Comparison of ENCODE assay signal across 27 cellular contexts in the genomic region with DNA sequence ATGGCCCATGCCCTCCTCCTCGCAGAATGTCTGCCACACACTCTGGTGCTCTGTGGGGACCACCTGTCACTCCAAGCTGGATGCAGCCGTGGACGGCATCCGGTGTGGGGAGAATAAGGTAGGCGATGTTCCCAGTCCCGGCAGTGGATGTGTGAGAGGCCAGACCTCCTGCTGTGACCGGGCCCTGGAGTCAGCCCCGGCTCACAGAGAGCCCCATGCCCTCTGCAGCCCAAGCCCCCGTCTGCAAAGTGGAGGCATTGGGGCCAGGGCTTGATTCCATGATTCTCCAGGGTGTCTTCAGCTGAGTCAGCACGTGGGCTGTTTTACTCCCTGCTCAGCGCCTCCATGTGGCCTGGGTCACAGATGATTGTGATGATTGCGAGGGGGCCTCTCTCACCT. TPM values are rescaled to one million over a fixed set of nuclear protein-coding genes. Genes with fewer than 3 reads are reported as not detected.
DNase-seq lines count a peak whose midpoint lies in the region; ATAC-seq, FAIRE-seq and TF ChIP-seq lines count a peak whose summit lies in the region.
"Had no signal": no experiment of that assay in that cellular context is flagged by ENCODE, and none has a peak within 500 bp of the region (broad histone marks: within the 10 kb centered on the region; RNA-seq: fewer than 3 reads in every experiment).

No MANE protein-coding gene starts in this region.

- POLR2A ChIA-PET in HepG2 (lab: Yijun Ruan, JAX): no interaction called here
- POLR2A ChIA-PET in IMR-90 (lab: Charles Lee; ENCODE audit: unreplicated experiment): no interaction called here

- TF ChIP-seq POLR2A in HepG2 (IDR thresholded peaks at IDR 0.05; ENCODE audit: insufficient read depth in 1 of 2, low read depth in 2 of 2, low read length in 2 of 2): no peak
- no peak for TF ChIP-seq POLR2A in right lobe of liver (IDR thresholded peaks at IDR 0.05)
- no peak for TF ChIP-seq POLR2A in IMR-90 (IDR thresholded peaks at IDR 0.05; ENCODE audit: low read depth, low read length)

- no peaks in the 10 kb centered on the region for H3K79me2 ChIP-seq in HepG2 (ENCODE audit: insufficient read depth, low read length)

- H4K20me1 ChIP-seq in HepG2 (ENCODE audit: insufficient read depth, low read length) (no peaks in the 10 kb centered on the region), IMR-90 (ENCODE audit: insufficient read depth, low read length) (no peaks in the 10 kb centered on the region)

- no peak overlapping the region for H2AFZ ChIP-seq in HepG2 (ENCODE audit: low read length)
- H2AFZ ChIP-seq in IMR-90 (replicated peaks; ENCODE audit: low read length, poor library complexity): no peak overlapping the region

- H3K4me1 ChIP-seq in HepG2 (ENCODE audit: insufficient read depth, low read length) (no peaks in the 10 kb centered on the region), right lobe of liver (no peaks in the 10 kb centered on the region), IMR-90 (ENCODE audit: control insufficient read depth, insufficient read depth, low read length) (no peaks in the 10 kb centered on the region), small intestine (ENCODE audit: control insufficient read depth in 2 of 2, insufficient read depth in 1 of 2, low read depth in 1 of 2, low read length in 1 of 2) (no peaks in the 10 kb centered on the region)
- H3K4me1 ChIP-seq: SJSA1 had no signal

- no peak overlapping the region for H4K8ac ChIP-seq in IMR-90 (ENCODE audit: low read depth in 2 of 2, low read length in 2 of 2)

- H2BK20ac ChIP-seq in IMR-90 (ENCODE audit: low read depth, low read length): no peak overlapping the region

- WGBS in HepG2 (ENCODE audit: low lambda C conversion rate): 68% methylated on average over 9 of the region's 12 CpGs
- no CpG with 5 or more reads among the region's 12 CpGs for WGBS in right lobe of liver (ENCODE audit: insufficient coverage, low coverage, low lambda C conversion rate, missing lambda C conversion rate)
- no CpG with 5 or more reads among the region's 12 CpGs for WGBS in IMR-90 (ENCODE audit: extremely low coverage in 2 of 2, insufficient read length in 1 of 2), 2 experiments
- WGBS in small intestine, 3 donors: 80 to 91% (median 89%) methylated on average over 11 to 12 of the region's 12 CpGs

- TF ChIP-seq RAD21 in HepG2 (CRISPR knock-in tag; IDR thresholded peaks at IDR 0.05): no peak
- no peak for TF ChIP-seq RAD21 in IMR-90 (IDR thresholded peaks at IDR 0.05; ENCODE audit: low read length)

- no peak overlapping the region for H2BK120ac ChIP-seq in IMR-90 (ENCODE audit: low read depth, low read length)

- ATAC-seq in HepG2: no peak; the same call in 2 of the 3 replicates
- ATAC-seq in right lobe of liver: no peak
- ATAC-seq in IMR-90 (ENCODE audit: low read depth): no peak
- ATAC-seq: GM12878, PC-3, Right ventricle myocardium inferior had no signal

- no peak overlapping the region for H3K4me3 ChIP-seq in HepG2 (replicated peaks in 1 of 3; ENCODE audit: insufficient read depth in 1 of 3, low read depth in 2 of 3, low read length in 3 of 3)
- H3K4me3 ChIP-seq in right lobe of liver: no peak overlapping the region
- no peak overlapping the region for H3K4me3 ChIP-seq in IMR-90 (ENCODE audit: insufficient read depth, low read depth, low read length)
- H3K4me3 ChIP-seq in small intestine (ENCODE audit: low read depth in 1 of 2, low read length in 2 of 2): no peak overlapping the region
- H3K4me3 ChIP-seq: GM12878, MG63, SJSA1 had no signal

- no peak overlapping the region for H4K5ac ChIP-seq in IMR-90 (ENCODE audit: low read depth, low read length)

- H3K27me3 ChIP-seq in HepG2 (ENCODE audit: control insufficient read depth in 1 of 2, insufficient read depth in 2 of 2, low read length in 2 of 2) (peaks cover 0 to 12% of the 10 kb centered on the region in 2 experiments; a peak in 3 of 5 replicates), right lobe of liver (no peaks in the 10 kb centered on the region), IMR-90 (ENCODE audit: control insufficient read depth, insufficient read depth, low read length) (peaks cover 5% of the 10 kb centered on the region; the same call in 1 of the 2 replicates), small intestine (ENCODE audit: control insufficient read depth in 2 of 2, insufficient read depth in 2 of 2, low read length in 2 of 2) (no peaks in the 10 kb centered on the region)
- H3K27me3 ChIP-seq: MG63, SJSA1 had no signal

- no peak overlapping the region for H3K4ac ChIP-seq in IMR-90 (ENCODE audit: low read depth, low read length)

- CTCF ChIA-PET in HepG2 (lab: Yijun Ruan, JAX; ENCODE audit: low intra/inter-chr PET ratio, low total read pairs) (no interaction called here), IMR-90 (lab: Yijun Ruan, JAX) (no interaction called here)

- in situ Hi-C loops in HepG2 (cut with HindIII; ENCODE audit: extremely low pct_ligation_motif_present, low pct_unique_long_range_greater_than_20kb) (no loop called here), IMR-90 (cut with MboI; ENCODE audit: low sequenced_read_pairs) (no loop called here), KBM-7 (cut with MboI; ENCODE audit: low pct_unique_long_range_greater_than_20kb, low sequenced_read_pairs) (no loop called here)

- DNase-seq in HepG2 (ENCODE audit: low spot score) (no peak), right lobe of liver (no peak), IMR-90 (no peak), mesenteric fat pad (ENCODE audit: low spot score) (peak; percentile 75), KBM-7 (no peak), small intestine (no peak), DMS153 (lab: John Stamatoyannopoulos, UW) (no peak)
- DNase-seq: C1 segment of cervical spinal cord; CD4-positive, alpha-beta memory T cell; COR-L47; DMS79; EL; GDM1; KG1; MG63; NCI-H1105 treated with DMSO at 0.1 percent for 48 hours; NCI-H146; NCI-H1930; NCI-H446; NCI-H526; NCI-H82; NK-92 treated with Interleukin-12 subunit alpha and Interleukin-12 subunit beta, amount 100 ng/mL, for 24 hours; PC-3 had no signal

- no peak for FAIRE-seq in HepG2 (lab: Jason Lieb, UNC)
- FAIRE-seq in small intestine (lab: Jason Lieb, UNC): no peak
- FAIRE-seq: GM12878 had no signal

- H3K4me2 ChIP-seq in HepG2 (ENCODE audit: low read depth, low read length) (no peak overlapping the region), IMR-90 (ENCODE audit: low read depth, low read length) (no peak overlapping the region)

- H3K56ac ChIP-seq in IMR-90 (ENCODE audit: extremely low read depth, insufficient read depth, low read length): no peak overlapping the region

- no peak overlapping the region for H4K91ac ChIP-seq in IMR-90 (ENCODE audit: insufficient read depth, low read depth, low read length)

- no peak overlapping the region for H3K14ac ChIP-seq in IMR-90 (replicated peaks; ENCODE audit: low read depth, low read length)

- intact Hi-C loops in HepG2 (cut with micrococcal nuclease; ENCODE audit: unreplicated experiment) (no loop called here), right lobe of liver (cut with DNase I) (no loop called here), IMR-90 (cut with micrococcal nuclease) (no loop called here)

- BruUV-seq in HepG2 (replicated peaks; lab: Mats Ljungman, UMichigan) (no TSS peak), IMR-90 (replicated peaks; lab: Mats Ljungman, UMichigan) (no TSS peak)

- no peaks in the 10 kb centered on the region for H3K79me1 ChIP-seq in IMR-90 (ENCODE audit: low read depth in 1 of 2, low read length in 2 of 2)

- no peaks in the 10 kb centered on the region for H3K9me3 ChIP-seq in HepG2 (ENCODE audit: low read length)
- no peaks in the 10 kb centered on the region for H3K9me3 ChIP-seq in right lobe of liver
- H3K9me3 ChIP-seq in IMR-90 (ENCODE audit: control insufficient read depth, insufficient read depth, low read length): no peaks in the 10 kb centered on the region
- H3K9me3 ChIP-seq in small intestine (ENCODE audit: control insufficient read depth, low read depth): no peaks in the 10 kb centered on the region
- H3K9me3 ChIP-seq: MG63, SJSA1 had no signal

- no peak overlapping the region for H3K23ac ChIP-seq in IMR-90 (ENCODE audit: low read depth, low read length)

- H3K9ac ChIP-seq in HepG2 (ENCODE audit: insufficient read depth, low read depth, low read length) (no peak overlapping the region), IMR-90 (ENCODE audit: low read depth, low read length) (no peak overlapping the region)

- no peak overlapping the region for H2BK5ac ChIP-seq in IMR-90 (ENCODE audit: low read depth, low read length, poor library complexity, severe bottlenecking)

- H3K27ac ChIP-seq in HepG2 (ENCODE audit: extremely low read length, insufficient read depth, low read length) (no peak overlapping the region), right lobe of liver (no peak overlapping the region), IMR-90 (ENCODE audit: insufficient read depth, low read length) (no peak overlapping the region), small intestine (ENCODE audit: low read depth in 1 of 2, low read length in 1 of 2) (no peak overlapping the region)
- H3K27ac ChIP-seq: SJSA1 had no signal

- no peak overlapping the region for H2AK5ac ChIP-seq in IMR-90 (ENCODE audit: low read depth, low read length)

- TF ChIP-seq EP300 in HepG2 (IDR thresholded peaks at IDR 0.05; ENCODE audit: low read depth in 2 of 2, low read length in 2 of 2) (no peak), HepG2 (CRISPR knock-in tag; IDR thresholded peaks at IDR 0.05; ENCODE audit: borderline replicate concordance) (no peak)

- H2AK9ac ChIP-seq in IMR-90 (replicated peaks; ENCODE audit: low read depth, low read length, poor library complexity): no peak overlapping the region

- no peak overlapping the region for H3K18ac ChIP-seq in IMR-90 (ENCODE audit: low read depth, low read length)

- H3K36me3 ChIP-seq in HepG2 (replicated peaks in 1 of 2; ENCODE audit: control insufficient read depth in 1 of 2, insufficient read depth in 2 of 2, low read length in 2 of 2) (no peaks in the 10 kb centered on the region), right lobe of liver (no peaks in the 10 kb centered on the region), IMR-90 (ENCODE audit: control insufficient read depth, insufficient read depth, low read length) (no peaks in the 10 kb centered on the region), small intestine (ENCODE audit: control insufficient read depth in 2 of 2, insufficient read depth in 2 of 2, low read length in 2 of 2) (no peaks in the 10 kb centered on the region)
- H3K36me3 ChIP-seq: MG63, SJSA1 had no signal

- dilution Hi-C loops in IMR-90 (cut with HindIII; ENCODE audit: low sequenced_read_pairs, unreplicated experiment): no loop called here

- no peaks in the 10 kb centered on the region for H3K9me1 ChIP-seq in IMR-90 (ENCODE audit: insufficient read depth, low read length)

- TF ChIP-seq CTCF in HepG2 (CRISPR knock-in tag; IDR thresholded peaks at IDR 0.05) (no peak), right lobe of liver (IDR thresholded peaks at IDR 0.05) (no peak), IMR-90 (conservative IDR thresholded peaks at IDR 0.05; ENCODE audit: low read depth, low read length) (no peak)

- no peak overlapping the region for H2BK15ac ChIP-seq in IMR-90 (ENCODE audit: low read depth, low read length)

RNA-seq across cellular contexts. Expression of a gene that starts 32.2 kb away (rescaled TPM):
- total RNA-seq in HepG2 (2016; rRNA removed; fragmentation: Illumina TruSeq; extraction: Trizol) (0.87 and 1.5 TPM in 2 replicates), right lobe of liver (under 1 TPM; 0.06 to 0.93 (median 0.38) TPM), IMR-90 (2012; rRNA removed) (under 0.01 and 0.28 TPM in 2 replicates), mesenteric fat pad (0.77 TPM)
- 0.71 and 1.5 TPM in 2 replicates for total RNA-seq in HepG2 (2016; cell fraction: cytosol; rRNA removed; fragmentation: Illumina TruSeq; extraction: Trizol; ENCODE audit: low read depth)
- 0.77 and 1.4 TPM in 2 replicates for total RNA-seq in HepG2 (2016; cell fraction: insoluble cytoplasmic fraction; rRNA removed; fragmentation: Illumina TruSeq; extraction: Trizol)
- 0.62 and 1.2 TPM in 2 replicates for total RNA-seq in HepG2 (2016; cell fraction: membrane; rRNA removed; fragmentation: Illumina TruSeq; extraction: Trizol)
- 2.7 and 4.3 TPM in 2 replicates for total RNA-seq in HepG2 (2016; cell fraction: nucleus; rRNA removed; fragmentation: Illumina TruSeq; extraction: Trizol)
- polyA plus RNA-seq in HepG2 (2011; rRNA removed) (2.2 and 2.5 TPM in 2 replicates), IMR-90 (2012; rRNA removed) (0.62 and 0.79 TPM in 2 replicates), small intestine (1 to 10 TPM in 1 of 3 donors, under 1 TPM in 2; 0.67 to 1.9 (median 0.85) TPM)
- 0.54 and 0.59 TPM in 2 replicates for polyA plus RNA-seq in HepG2 (2011; cell fraction: cytosol; rRNA removed)
- 4.1 and 4.5 TPM in 2 replicates for polyA plus RNA-seq in HepG2 (2011; cell fraction: nucleus; rRNA removed)
- polyA plus RNA-seq in HepG2 (2012): 1.5 and 3.4 TPM in 2 replicates
- polyA plus RNA-seq in HepG2 (2016; cell fraction: cytosol; fragmentation: Illumina TruSeq; extraction: Trizol; ENCODE audit: low read depth): 0.10 and 0.14 TPM in 2 replicates
- polyA plus RNA-seq in HepG2 (2016; cell fraction: insoluble cytoplasmic fraction; fragmentation: Illumina TruSeq; extraction: Trizol; ENCODE audit: low read depth): 0.74 and 0.91 TPM in 2 replicates
- 0.39 and 0.42 TPM in 2 replicates for polyA plus RNA-seq in HepG2 (2016; cell fraction: membrane; fragmentation: Illumina TruSeq; extraction: Trizol; ENCODE audit: low read depth)
- polyA plus RNA-seq in HepG2 (2016; cell fraction: nucleus; fragmentation: Illumina TruSeq; extraction: Trizol; ENCODE audit: insufficient read depth, low read depth): 11.7 and 12.5 TPM in 2 replicates
- 0.72 TPM in 1 of 2 replicates, not detected in the other for polyA minus RNA-seq in HepG2 (2011; rRNA and poly(A)+ RNA removed; ENCODE audit: low replicate concordance)
- 0.18 and 0.20 TPM in 2 replicates for polyA minus RNA-seq in HepG2 (2011; cell fraction: cytosol; rRNA and poly(A)+ RNA removed)
- polyA minus RNA-seq in HepG2 (2011; cell fraction: nucleus; rRNA and poly(A)+ RNA removed): 2.5 and 3.7 TPM in 2 replicates
- polyA plus RNA-seq in IMR-90 (2012; cell fraction: cytosol; rRNA removed): 0.06 and 0.11 TPM in 2 replicates
- 4.7 and 8.7 TPM in 2 replicates for polyA plus RNA-seq in IMR-90 (2012; cell fraction: nucleus; rRNA removed; ENCODE audit: low replicate concordance)
- total RNA-seq: HT-29 had no signal

RNA-seq across cellular contexts. Expression of a gene that starts 54.5 kb away (rescaled TPM):
- total RNA-seq in HepG2 (2016; rRNA removed; fragmentation: Illumina TruSeq; extraction: Trizol) (1.5 TPM in 1 of 2 replicates, not detected in the other), right lobe of liver (1 to 10 TPM in 1 of 6 experiments, under 1 TPM in 4, not detected in 1; 0.06 to 1.1 (median 0.26) TPM), IMR-90 (2012; rRNA removed) (0.28 TPM in 1 of 2 replicates, not detected in the other), mesenteric fat pad (4.0 TPM)
- not detected in 2 replicates for total RNA-seq in HepG2 (2016; cell fraction: cytosol; rRNA removed; fragmentation: Illumina TruSeq; extraction: Trizol; ENCODE audit: low read depth)
- total RNA-seq in HepG2 (2016; cell fraction: insoluble cytoplasmic fraction; rRNA removed; fragmentation: Illumina TruSeq; extraction: Trizol): not detected in 2 replicates
- not detected in 2 replicates for total RNA-seq in HepG2 (2016; cell fraction: membrane; rRNA removed; fragmentation: Illumina TruSeq; extraction: Trizol)
- total RNA-seq in HepG2 (2016; cell fraction: nucleus; rRNA removed; fragmentation: Illumina TruSeq; extraction: Trizol): 1.8 TPM in 1 of 2 replicates, not detected in the other
- polyA plus RNA-seq in HepG2 (2011; rRNA removed) (0.01 and 0.04 TPM in 2 replicates), IMR-90 (2012; rRNA removed) (0.14 and 0.42 TPM in 2 replicates), small intestine (1 to 10 TPM in 1 of 3 donors, under 1 TPM in 1, not detected in 1; 0.37 to 5.1 TPM)
- polyA plus RNA-seq in HepG2 (2011; cell fraction: cytosol; rRNA removed): not detected in 2 replicates
- not detected in 2 replicates for polyA plus RNA-seq in HepG2 (2011; cell fraction: nucleus; rRNA removed)
- not detected in 2 replicates for polyA plus RNA-seq in HepG2 (2012)
- polyA plus RNA-seq in HepG2 (2016; cell fraction: cytosol; fragmentation: Illumina TruSeq; extraction: Trizol; ENCODE audit: low read depth): not detected in 2 replicates
- not detected in 2 replicates for polyA plus RNA-seq in HepG2 (2016; cell fraction: insoluble cytoplasmic fraction; fragmentation: Illumina TruSeq; extraction: Trizol; ENCODE audit: low read depth)
- polyA plus RNA-seq in HepG2 (2016; cell fraction: membrane; fragmentation: Illumina TruSeq; extraction: Trizol; ENCODE audit: low read depth): not detected in 2 replicates
- polyA plus RNA-seq in HepG2 (2016; cell fraction: nucleus; fragmentation: Illumina TruSeq; extraction: Trizol; ENCODE audit: insufficient read depth, low read depth): not detected in 2 replicates
- polyA minus RNA-seq in HepG2 (2011; rRNA and poly(A)+ RNA removed; ENCODE audit: low replicate concordance): 1.8 TPM in 1 of 2 replicates, not detected in the other
- not detected in 2 replicates for polyA minus RNA-seq in HepG2 (2011; cell fraction: cytosol; rRNA and poly(A)+ RNA removed)
- 0.62 and 2.8 TPM in 2 replicates for polyA minus RNA-seq in HepG2 (2011; cell fraction: nucleus; rRNA and poly(A)+ RNA removed)
- polyA plus RNA-seq in IMR-90 (2012; cell fraction: cytosol; rRNA removed): 0.02 and 0.33 TPM in 2 replicates
- 0.42 and 1.0 TPM in 2 replicates for polyA plus RNA-seq in IMR-90 (2012; cell fraction: nucleus; rRNA removed; ENCODE audit: low replicate concordance)

RNA-seq across cellular contexts. Expression of a gene that starts 54.6 kb away (rescaled TPM):
- total RNA-seq in HepG2 (2016; rRNA removed; fragmentation: Illumina TruSeq; extraction: Trizol): 12.0 and 16.2 TPM in 2 replicates
- 5.1 and 5.9 TPM in 2 replicates for total RNA-seq in HepG2 (2016; cell fraction: cytosol; rRNA removed; fragmentation: Illumina TruSeq; extraction: Trizol; ENCODE audit: low read depth)
- 12.0 and 15.3 TPM in 2 replicates for total RNA-seq in HepG2 (2016; cell fraction: insoluble cytoplasmic fraction; rRNA removed; fragmentation: Illumina TruSeq; extraction: Trizol)
- 7.0 and 9.4 TPM in 2 replicates for total RNA-seq in HepG2 (2016; cell fraction: membrane; rRNA removed; fragmentation: Illumina TruSeq; extraction: Trizol)
- 16.3 and 24.9 TPM in 2 replicates for total RNA-seq in HepG2 (2016; cell fraction: nucleus; rRNA removed; fragmentation: Illumina TruSeq; extraction: Trizol)
- polyA plus RNA-seq in HepG2 (2011; rRNA removed): 6.3 and 6.4 TPM in 2 replicates
- 4.0 and 6.2 TPM in 2 replicates for polyA plus RNA-seq in HepG2 (2011; cell fraction: cytosol; rRNA removed)
- polyA plus RNA-seq in HepG2 (2011; cell fraction: nucleus; rRNA removed): 2.2 and 3.9 TPM in 2 replicates
- polyA plus RNA-seq in HepG2 (2012): 7.7 and 7.8 TPM in 2 replicates
- 0.55 and 2.3 TPM in 2 replicates for polyA plus RNA-seq in HepG2 (2016; cell fraction: cytosol; fragmentation: Illumina TruSeq; extraction: Trizol; ENCODE audit: low read depth)
- 11.5 and 13.0 TPM in 2 replicates for polyA plus RNA-seq in HepG2 (2016; cell fraction: insoluble cytoplasmic fraction; fragmentation: Illumina TruSeq; extraction: Trizol; ENCODE audit: low read depth)
- polyA plus RNA-seq in HepG2 (2016; cell fraction: membrane; fragmentation: Illumina TruSeq; extraction: Trizol; ENCODE audit: low read depth): 1.4 and 1.6 TPM in 2 replicates
- 6.3 and 7.5 TPM in 2 replicates for polyA plus RNA-seq in HepG2 (2016; cell fraction: nucleus; fragmentation: Illumina TruSeq; extraction: Trizol; ENCODE audit: insufficient read depth, low read depth)
- polyA minus RNA-seq in HepG2 (2011; rRNA and poly(A)+ RNA removed; ENCODE audit: low replicate concordance): 15.3 and 61.4 TPM in 2 replicates
- polyA minus RNA-seq in HepG2 (2011; cell fraction: cytosol; rRNA and poly(A)+ RNA removed): 6.2 and 8.4 TPM in 2 replicates
- 28.0 and 28.6 TPM in 2 replicates for polyA minus RNA-seq in HepG2 (2011; cell fraction: nucleus; rRNA and poly(A)+ RNA removed)
- total RNA-seq in right lobe of liver: 10 to 100 TPM in 2 of 6 experiments, 1 to 10 TPM in 4; 4.6 to 12.9 (median 9.4) TPM
- total RNA-seq in IMR-90 (2012; rRNA removed): 24.6 and 27.8 TPM in 2 replicates
- polyA plus RNA-seq in IMR-90 (2012; rRNA removed): 8.7 and 10.1 TPM in 2 replicates
- 2.4 and 3.1 TPM in 2 replicates for polyA plus RNA-seq in IMR-90 (2012; cell fraction: cytosol; rRNA removed)
- 1.2 and 7.8 TPM in 2 replicates for polyA plus RNA-seq in IMR-90 (2012; cell fraction: nucleus; rRNA removed; ENCODE audit: low replicate concordance)
- total RNA-seq in mesenteric fat pad: 21.6 TPM
- polyA plus RNA-seq in small intestine: 10 to 100 TPM; 11.6 to 14.9 (median 11.9) TPM
